ENCODE assay signal across 9 cellular contexts in genomic region chr6:117861545-117861944, GRCh38. TPM values are rescaled to one million over a fixed set of nuclear protein-coding genes. Genes with fewer than 3 reads are reported as not detected.
"Had no signal": no experiment of that assay in that cellular context is flagged by ENCODE, and none has a peak within 500 bp of the region (broad histone marks: within the 10 kb centered on the region; RNA-seq: fewer than 3 reads in every experiment).

No MANE protein-coding gene starts in this region.

- H3K4me3 ChIP-seq: GM12878 had no signal

- FAIRE-seq: G401.6, GM12878, GM12891, GM12892, GM18507, GM19239 had no signal

- ATAC-seq: GM12878 had no signal

- DNase-seq: GDM1, GF-D8 had no signal

RNA-seq across cellular contexts. Expression of gene SLC35F1, which starts 45.5 kb away (rescaled TPM):
- total RNA-seq: G401, GM12878 had no signal
